1 cellular context compared by ENCODE assay signal in the genomic region with DNA sequence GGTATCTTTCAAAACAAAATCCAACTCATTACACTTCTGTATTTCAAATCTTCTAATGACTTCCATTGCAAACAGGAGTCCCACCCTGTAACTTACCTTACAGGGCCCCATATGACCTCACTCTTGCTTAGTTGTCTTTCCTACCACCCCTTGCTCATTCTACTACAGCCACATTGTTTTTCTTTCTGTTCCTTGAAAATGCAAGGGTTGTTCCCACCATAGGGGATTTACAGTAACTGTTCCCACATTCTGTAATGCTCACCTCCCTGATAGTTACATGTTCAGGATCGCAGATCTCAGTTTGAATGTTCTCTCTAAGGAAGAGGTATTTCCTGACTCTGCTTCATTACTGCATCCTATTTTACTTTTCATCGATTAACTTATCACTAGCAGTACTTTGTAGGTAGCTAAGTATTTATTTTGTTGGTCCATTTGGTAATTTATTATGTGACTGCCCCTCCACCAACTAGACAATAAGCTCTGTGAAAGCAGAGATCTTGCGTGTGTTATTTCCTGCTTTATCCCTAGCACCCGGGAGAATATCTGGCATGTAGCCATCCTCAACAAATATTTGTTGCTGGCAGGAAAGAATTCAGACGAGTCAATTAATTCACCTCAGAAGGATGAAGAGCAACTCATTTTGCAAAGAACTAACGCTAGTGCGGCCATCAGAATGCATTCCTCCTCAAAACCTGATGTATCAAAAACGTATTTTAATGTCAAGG.
TF ChIP-seq lines count a peak whose summit lies in the region.

No MANE protein-coding gene starts in this region.

TF ChIP-seq in IMR-90, 13 proteins besides CTCF, POLR2A, EP300 and RAD21 (continued from another document):
- TF ChIP-seq SMC3 (IDR thresholded peaks at IDR 0.05; ENCODE audit: low read depth, low read length) = no peak
- TF ChIP-seq NFE2L2 (IDR thresholded peaks at IDR 0.05; ENCODE audit: low read depth, low read length) = no peak
- no peak for TF ChIP-seq MXI1 (IDR thresholded peaks at IDR 0.05; ENCODE audit: borderline replicate concordance, low read depth, low read length)
- TF ChIP-seq BHLHE40 (IDR thresholded peaks at IDR 0.05; ENCODE audit: low read depth, low read length) = no peak
- no peak for TF ChIP-seq MAFK (IDR thresholded peaks at IDR 0.05; ENCODE audit: low read depth, low read length)
- TF ChIP-seq CHD1 (IDR thresholded peaks at IDR 0.05; ENCODE audit: low read depth, low read length) = no peak
- TF ChIP-seq, protein P1, sequence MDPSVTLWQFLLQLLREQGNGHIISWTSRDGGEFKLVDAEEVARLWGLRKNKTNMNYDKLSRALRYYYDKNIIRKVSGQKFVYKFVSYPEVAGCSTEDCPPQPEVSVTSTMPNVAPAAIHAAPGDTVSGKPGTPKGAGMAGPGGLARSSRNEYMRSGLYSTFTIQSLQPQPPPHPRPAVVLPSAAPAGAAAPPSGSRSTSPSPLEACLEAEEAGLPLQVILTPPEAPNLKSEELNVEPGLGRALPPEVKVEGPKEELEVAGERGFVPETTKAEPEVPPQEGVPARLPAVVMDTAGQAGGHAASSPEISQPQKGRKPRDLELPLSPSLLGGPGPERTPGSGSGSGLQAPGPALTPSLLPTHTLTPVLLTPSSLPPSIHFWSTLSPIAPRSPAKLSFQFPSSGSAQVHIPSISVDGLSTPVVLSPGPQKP (IDR thresholded peaks at IDR 0.05; ENCODE audit: borderline replicate concordance, low read depth, low read length) = no peak
- no peak for TF ChIP-seq CEBPB (IDR thresholded peaks at IDR 0.05; ENCODE audit: low read depth, low read length)
- TF ChIP-seq RFX5 (IDR thresholded peaks at IDR 0.05; ENCODE audit: low read depth, low read length) = no peak
